Comparison of ENCODE assay signal across 22 cellular contexts in genomic region chr5:146223179-146223578, GRCh38.
"Had no signal": no experiment of that assay in that cellular context is flagged by ENCODE, and none has a peak within 500 bp of the region (broad histone marks: within the 10 kb centered on the region; RNA-seq: fewer than 3 reads in every experiment).

No MANE protein-coding gene starts in this region.

- H3K9me3 ChIP-seq: SJSA1 had no signal

- H3K4me3 Mint-ChIP-seq: activated CD8-positive, alpha-beta T cell treated with anti-CD3 and anti-CD28 coated beads, Interleukin-2, amount 10 ng/mL, durations not matched to agents 7 days and 5 days; activated naive CD8-positive, alpha-beta T cell treated with anti-CD3 and anti-CD28 coated beads, Interleukin-2, amount 10 ng/mL, durations not matched to agents 7 days and 5 days; brain; T-helper 1 cell treated with Interleukin-12 subunit alpha and Interleukin-12 subunit beta and Interleukin-4 antibody, amounts not matched to agents 30 μg/mL and 1 μg/mL, for 36 hours; WTC11 had no signal

- DNase-seq: activated CD4-positive, alpha-beta T cell treated with anti-CD3 and anti-CD28 coated beads for 48 hours; activated CD4-positive, alpha-beta T cell treated with anti-CD3 and anti-CD28 coated beads, Interleukin-2, amount 50 U/mL, for 4 hours; activated CD4-positive, CD25-positive, alpha-beta regulatory T cell treated with anti-CD3 and anti-CD28 coated beads, Interleukin-2, amount 50 U/mL, for 72 hours; activated CD8-positive, alpha-beta memory T cell treated with anti-CD3 and anti-CD28 coated beads, Interleukin-2, amount 50 U/mL, for 48 hours; activated CD8-positive, alpha-beta T cell treated with anti-CD3 and anti-CD28 coated beads, Interleukin-2, amount 10 ng/mL, durations not matched to agents 7 days and 5 days; activated effector memory CD4-positive, alpha-beta T cell treated with anti-CD3 and anti-CD28 coated beads, Interleukin-2, amount 50 U/mL, for 16 hours; activated naive CD4-positive, alpha-beta T cell treated with Interleukin-2 at 50 U/mL for 16 hours; activated naive CD8-positive, alpha-beta T cell treated with anti-CD3 and anti-CD28 coated beads, Interleukin-2, amount 10 ng/mL, durations not matched to agents 7 days and 5 days; activated T-cell treated with anti-CD3 and anti-CD28 coated beads, Interleukin-2, amount 50 U/mL, for 1 hour; amniotic stem cell; NCI-H1092; NCI-H1417; NCI-H2029; NCI-H510A treated with DMSO at 0.1 percent for 48 hours; NCI-H69; NK-92 treated with Interleukin-12 subunit alpha and Interleukin-12 subunit beta, amount 100 ng/mL, for 24 hours; SHP77 had no signal

- H3K27ac ChIP-seq: SJSA1 had no signal

- FAIRE-seq: astrocyte had no signal

- ATAC-seq: activated CD8-positive, alpha-beta T cell treated with anti-CD3 and anti-CD28 coated beads, Interleukin-2, amount 10 ng/mL, durations not matched to agents 7 days and 5 days; WTC11 had no signal

- H3K27me3 Mint-ChIP-seq: activated naive CD8-positive, alpha-beta T cell treated with anti-CD3 and anti-CD28 coated beads, Interleukin-2, amount 10 ng/mL, durations not matched to agents 7 days and 5 days; brain had no signal

- H3K4me3 ChIP-seq: SJSA1 had no signal

- H3K4me1 ChIP-seq: SJSA1 had no signal

- H3K27me3 ChIP-seq: SJSA1 had no signal

- H3K9me3 Mint-ChIP-seq: activated naive CD8-positive, alpha-beta T cell treated with anti-CD3 and anti-CD28 coated beads, Interleukin-2, amount 10 ng/mL, durations not matched to agents 7 days and 5 days; brain; T-helper 1 cell treated with Interleukin-12 subunit alpha and Interleukin-12 subunit beta and Interleukin-4 antibody, amounts not matched to agents 30 μg/mL and 1 μg/mL, for 36 hours; WTC11 had no signal

- H3K27ac Mint-ChIP-seq: activated CD8-positive, alpha-beta T cell treated with anti-CD3 and anti-CD28 coated beads, Interleukin-2, amount 10 ng/mL, durations not matched to agents 7 days and 5 days; activated naive CD8-positive, alpha-beta T cell treated with anti-CD3 and anti-CD28 coated beads, Interleukin-2, amount 10 ng/mL, durations not matched to agents 7 days and 5 days; brain; T-helper 1 cell treated with Interleukin-12 subunit alpha and Interleukin-12 subunit beta and Interleukin-4 antibody, amounts not matched to agents 30 μg/mL and 1 μg/mL, for 36 hours; WTC11 had no signal

- H3K4me1 Mint-ChIP-seq: brain, WTC11 had no signal
